13 cellular contexts compared by ENCODE assay signal in the genomic region with DNA sequence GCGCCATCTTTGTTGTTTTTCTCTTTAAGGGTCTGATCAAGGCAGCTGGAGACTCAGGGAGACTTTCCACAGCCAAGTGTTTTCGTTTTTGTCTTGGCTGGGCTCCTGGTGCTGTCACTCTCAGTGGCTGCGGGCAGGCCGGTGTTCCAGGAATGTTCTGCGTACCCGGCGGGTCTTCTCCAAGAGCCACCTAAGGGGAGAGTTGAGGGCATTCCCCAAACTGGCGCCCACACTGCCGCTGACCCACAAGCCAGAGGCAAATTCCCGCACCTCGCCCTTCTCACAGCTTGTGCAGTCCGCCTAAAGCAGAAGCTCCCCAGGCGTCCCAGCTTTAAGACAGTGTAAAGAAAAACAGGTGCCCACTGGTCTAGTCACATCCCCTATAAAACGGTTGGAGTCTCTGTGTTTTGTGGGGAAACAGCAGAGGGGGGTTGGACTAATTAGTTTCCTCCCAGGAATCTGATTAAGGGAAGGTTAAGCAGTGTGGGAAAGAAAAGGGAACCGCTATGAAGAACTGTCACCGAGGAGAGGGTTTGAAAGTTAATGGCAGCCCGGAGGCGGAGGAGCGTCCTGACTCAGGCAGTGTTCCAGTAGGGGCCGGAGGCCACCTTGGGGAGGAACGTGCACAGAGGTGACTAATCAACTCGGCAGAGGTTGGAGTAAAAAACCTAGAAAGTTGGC.
DNase-seq lines count a peak whose midpoint lies in the region; ATAC-seq and TF ChIP-seq lines count a peak whose summit lies in the region.
"Had no signal": no experiment of that assay in that cellular context is flagged by ENCODE, and none has a peak within 500 bp of the region (broad histone marks: within the 10 kb centered on the region; RNA-seq: fewer than 3 reads in every experiment).

No MANE protein-coding gene starts in this region.

- H3K79me2 ChIP-seq in PC-3 (ENCODE audit: low read length) = no peaks in the 10 kb centered on the region

- peak overlapping the region; percentile 87 for H3K4me2 ChIP-seq in PC-3 (ENCODE audit: low read length)

- WGBS in psoas muscle, 3 donors = 30 to 35% (median 32%) methylated on average over 22 of the region's 22 CpGs

- H3K27ac ChIP-seq in PC-3 (ENCODE audit: low read length) (no peak overlapping the region), psoas muscle (no peak overlapping the region)
- no peak overlapping the region for H3K27ac ChIP-seq in CD8-positive, alpha-beta T cell (ENCODE audit: low read depth, low read length)
- H3K27ac ChIP-seq: spleen had no signal

- H3K4me3 Mint-ChIP-seq in CD8-positive, alpha-beta T cell = no peak overlapping the region
- no peak overlapping the region for H3K4me3 Mint-ChIP-seq in endothelial cell (ENCODE audit: unreplicated experiment)
- H3K4me3 Mint-ChIP-seq: activated CD4-positive, alpha-beta T cell treated with anti-CD3 and anti-CD28 coated beads for 36 hours; memory B cell; stimulated activated naive B cell treated with anti-CD40 and anti-IgM and Interleukin-4, amounts not matched to agents 10 μg/mL and 1 μg/mL and 100 μg/mL, for 72 hours had no signal

- peaks cover 16% of the 10 kb centered on the region for H3K4me1 ChIP-seq in PC-3 (ENCODE audit: insufficient read depth, low read length)
- H3K4me1 ChIP-seq in psoas muscle = no peaks in the 10 kb centered on the region
- H3K4me1 ChIP-seq in CD8-positive, alpha-beta T cell (ENCODE audit: insufficient read depth, low read length) = no peaks in the 10 kb centered on the region
- H3K4me1 ChIP-seq: spleen had no signal

- no peaks in the 10 kb centered on the region for H4K20me1 ChIP-seq in PC-3 (ENCODE audit: low read length)

- DNase-seq in Daoy (ENCODE audit: low read depth) = peak; percentile 57
- peak; percentile 83 for DNase-seq in PC-3
- peak; percentile 8 for DNase-seq in fibroblast of pulmonary artery (ENCODE audit: low read depth)
- DNase-seq in psoas muscle = no peak
- no peak for DNase-seq in CD8-positive, alpha-beta T cell
- no peak for DNase-seq in activated CD4-positive, alpha-beta T cell treated with anti-CD3 and anti-CD28 coated beads for 1 hour
- DNase-seq in endothelial cell (ENCODE audit: low spot score) = no peak
- DNase-seq in stimulated activated naive CD8-positive, alpha-beta T cell treated with anti-CD3 and anti-CD28 coated beads, Interleukin-15, Interleukin-2, amounts not matched to agents 100 U/mL and 50 U/mL, for 24 hours = no peak
- DNase-seq: activated CD4-positive, alpha-beta T cell treated with anti-CD3 and anti-CD28 coated beads for 36 hours; spleen; stimulated activated naive B cell treated with anti-CD40 and anti-IgM and Interleukin-4, amounts not matched to agents 10 μg/mL and 1 μg/mL and 100 μg/mL, for 72 hours had no signal

- H3K9me3 ChIP-seq in PC-3 (ENCODE audit: low read length) (no peaks in the 10 kb centered on the region), psoas muscle (no peaks in the 10 kb centered on the region)
- H3K9me3 ChIP-seq in CD8-positive, alpha-beta T cell (ENCODE audit: low read length) = no peaks in the 10 kb centered on the region
- H3K9me3 ChIP-seq: spleen had no signal

- POLR2A ChIA-PET in PC-3 (lab: Charles Lee; ENCODE audit: unreplicated experiment) = interaction anchor here (0.7 kb wide), 1 partner anchor 192 kb away, joined by 3 read pairs; no protein-coding TSS in a partner anchor
- POLR2A ChIA-PET in CD8-positive, alpha-beta T cell (lab: Charles Lee) = no interaction called here

- intact Hi-C loops in PC-3 (cut with micrococcal nuclease) = no loop called here
- intact Hi-C loops in psoas muscle (cut with DNase I) = no loop called here
- intact Hi-C loops in CD8-positive, alpha-beta T cell (cut with DNase I, micrococcal nuclease) = no loop called here

- peak overlapping the region; percentile 64 for H3K4me3 ChIP-seq in PC-3 (ENCODE audit: low read length)
- H3K4me3 ChIP-seq in fibroblast of pulmonary artery (replicated peaks; ENCODE audit: low read depth, low read length) = no peak overlapping the region
- H3K4me3 ChIP-seq in psoas muscle = peak overlapping the region; percentile 36
- H3K4me3 ChIP-seq in CD8-positive, alpha-beta T cell (ENCODE audit: low read depth, low read length) = no peak overlapping the region

- H3K27ac Mint-ChIP-seq in CD8-positive, alpha-beta T cell = no peak overlapping the region
- no peak overlapping the region for H3K27ac Mint-ChIP-seq in endothelial cell (ENCODE audit: unreplicated experiment)
- H3K27ac Mint-ChIP-seq: activated CD4-positive, alpha-beta T cell treated with anti-CD3 and anti-CD28 coated beads for 36 hours; activated naive CD4-positive, alpha-beta T cell treated with anti-CD3 and anti-CD28 coated beads, Interleukin-2, amount 50 U/mL, for 72 hours; memory B cell; stimulated activated naive B cell treated with anti-CD40 and anti-IgM and Interleukin-4, amounts not matched to agents 10 μg/mL and 1 μg/mL and 100 μg/mL, for 72 hours had no signal

- no peak for TF ChIP-seq CTCF in PC-3 (conservative IDR thresholded peaks at IDR 0.05; ENCODE audit: low read depth, low read length)
- TF ChIP-seq CTCF in fibroblast of pulmonary artery (IDR thresholded peaks at IDR 0.05; ENCODE audit: low read length, missing control alignments) = no peak
- no peak for TF ChIP-seq CTCF in psoas muscle (IDR thresholded peaks at IDR 0.05)
- TF ChIP-seq CTCF in CD8-positive, alpha-beta T cell (IDR thresholded peaks at IDR 0.05) = no peak
- no peak for TF ChIP-seq CTCF in endothelial cell (IDR thresholded peaks at IDR 0.05; ENCODE audit: unreplicated experiment)

- CTCF ChIA-PET in PC-3 (lab: Charles Lee) = no interaction called here
- CTCF ChIA-PET in CD8-positive, alpha-beta T cell (lab: Charles Lee) = no interaction called here

- H3K36me3 ChIP-seq in PC-3 (ENCODE audit: low read depth, low read length) (no peaks in the 10 kb centered on the region), psoas muscle (ENCODE audit: insufficient read depth in 1 of 2, low read depth in 1 of 2) (no peaks in the 10 kb centered on the region)
- H3K36me3 ChIP-seq in CD8-positive, alpha-beta T cell (ENCODE audit: insufficient read depth, low read length) = no peaks in the 10 kb centered on the region
- H3K36me3 ChIP-seq: spleen had no signal

- BruUV-seq in PC-3 (replicated peaks; lab: Mats Ljungman, UMichigan) = no TSS peak

- no peaks in the 10 kb centered on the region for H3K4me1 Mint-ChIP-seq in CD8-positive, alpha-beta T cell (ENCODE audit: low read depth)
- H3K4me1 Mint-ChIP-seq in endothelial cell (ENCODE audit: unreplicated experiment) = no peaks in the 10 kb centered on the region
- H3K4me1 Mint-ChIP-seq: activated CD4-positive, alpha-beta T cell treated with anti-CD3 and anti-CD28 coated beads for 36 hours; memory B cell; stimulated activated naive B cell treated with anti-CD40 and anti-IgM and Interleukin-4, amounts not matched to agents 10 μg/mL and 1 μg/mL and 100 μg/mL, for 72 hours had no signal

- peaks cover 21% of the 10 kb centered on the region for H3K27me3 Mint-ChIP-seq in CD8-positive, alpha-beta T cell (ENCODE audit: low read depth)
- H3K27me3 Mint-ChIP-seq in endothelial cell (ENCODE audit: unreplicated experiment) = peaks cover 6% of the 10 kb centered on the region

- H3F3A ChIP-seq in PC-3 (ENCODE audit: low read length, unreplicated experiment) = no peaks in the 10 kb centered on the region

- H3K27me3 ChIP-seq in PC-3 (ENCODE audit: low read length) (0 out of 2 replicates have a peak, but pooled peaks cover 5% of the 10 kb centered on the region), psoas muscle (ENCODE audit: insufficient read depth in 3 of 3, low read length in 2 of 3) (peaks cover 0 to 3% (median 0%) of the 10 kb centered on the region in 3 donors)
- no peaks in the 10 kb centered on the region for H3K27me3 ChIP-seq in CD8-positive, alpha-beta T cell (ENCODE audit: insufficient read depth, low read length)

- H3K9me2 ChIP-seq in PC-3 (replicated peaks; ENCODE audit: low read length) = no peaks in the 10 kb centered on the region

- ATAC-seq in PC-3 (peak; percentile 84), psoas muscle (no peak)
- ATAC-seq in CD8-positive, alpha-beta T cell = no peak
- no peak for ATAC-seq in stimulated activated naive CD8-positive, alpha-beta T cell treated with anti-CD3 and anti-CD28 coated beads, Interleukin-15, Interleukin-2, amounts not matched to agents 100 U/mL and 50 U/mL, for 24 hours
- ATAC-seq: activated CD4-positive, alpha-beta T cell treated with anti-CD3 and anti-CD28 coated beads for 36 hours; activated naive CD4-positive, alpha-beta T cell treated with anti-CD3 and anti-CD28 coated beads, Interleukin-2, amount 50 U/mL, for 72 hours; stimulated activated naive B cell treated with anti-CD40 and anti-IgM and Interleukin-4, amounts not matched to agents 10 μg/mL and 1 μg/mL and 100 μg/mL, for 72 hours had no signal

- no peaks in the 10 kb centered on the region for H3K36me3 Mint-ChIP-seq in CD8-positive, alpha-beta T cell
- H3K36me3 Mint-ChIP-seq in endothelial cell (ENCODE audit: low read depth, unreplicated experiment) = no peaks in the 10 kb centered on the region
- H3K36me3 Mint-ChIP-seq: activated naive CD4-positive, alpha-beta T cell treated with anti-CD3 and anti-CD28 coated beads, Interleukin-2, amount 50 U/mL, for 72 hours; memory B cell; stimulated activated naive B cell treated with anti-CD40 and anti-IgM and Interleukin-4, amounts not matched to agents 10 μg/mL and 1 μg/mL and 100 μg/mL, for 72 hours had no signal

- no peaks in the 10 kb centered on the region for H3K9me3 Mint-ChIP-seq in CD8-positive, alpha-beta T cell
- H3K9me3 Mint-ChIP-seq in endothelial cell (ENCODE audit: unreplicated experiment) = no peaks in the 10 kb centered on the region
- H3K9me3 Mint-ChIP-seq: activated naive CD4-positive, alpha-beta T cell treated with anti-CD3 and anti-CD28 coated beads, Interleukin-2, amount 50 U/mL, for 72 hours; memory B cell had no signal

- no peak overlapping the region for H3K9ac ChIP-seq in PC-3 (ENCODE audit: low read length)

- peak overlapping the region; percentile 72 for H2AFZ ChIP-seq in PC-3 (ENCODE audit: low read length)

Comparison
In these comparisons a context has a peak if more than half of its experiments do, and no peak if none do; other contexts are left out.
1. DNase-seq: peak in Daoy (single experiment), PC-3 (single experiment) and fibroblast of pulmonary artery (single experiment); none in psoas muscle (0 of 2), CD8-positive, alpha-beta T cell (0 of 7), activated CD4-positive, alpha-beta T cell treated with anti-CD3 and anti-CD28 coated beads for 1 hour (single experiment), endothelial cell (single experiment) and stimulated activated naive CD8-positive, alpha-beta T cell treated with anti-CD3 and anti-CD28 coated beads, Interleukin-15, Interleukin-2, amounts not matched to agents 100 U/mL and 50 U/mL, for 24 hours (single experiment).
2. H3K4me3 ChIP-seq: peak in PC-3 (single experiment) and psoas muscle (single experiment); none in fibroblast of pulmonary artery (single experiment) and CD8-positive, alpha-beta T cell (single experiment).